Comparison of ENCODE assay signal across 10 cellular contexts in the genomic region with DNA sequence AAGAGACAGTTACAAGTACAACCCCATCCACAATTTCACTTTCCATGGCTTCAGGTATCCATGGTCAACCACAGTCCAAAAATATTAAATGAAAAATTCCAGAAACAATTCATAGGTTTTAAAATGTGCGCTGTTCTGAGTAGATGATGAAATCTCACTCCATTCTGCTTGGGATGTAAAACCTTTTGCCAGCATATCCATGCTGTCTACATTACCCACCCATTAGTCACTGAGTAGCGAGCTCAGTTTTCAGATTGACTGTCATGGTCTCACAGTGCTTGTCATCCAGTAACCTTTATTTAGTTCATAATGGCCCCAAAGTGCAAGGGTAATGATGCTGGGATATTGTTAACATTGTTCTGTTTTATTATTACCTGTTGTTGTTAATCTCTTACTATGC. TPM values are rescaled to one million over a fixed set of nuclear protein-coding genes. Genes with fewer than 3 reads are reported as not detected.
A peak's percentile ranks its signal among the peaks of the same experiment; 100 is the strongest.
DNase-seq lines count a peak whose midpoint lies in the region; ATAC-seq and TF ChIP-seq lines count a peak whose summit lies in the region.
"Had no signal": no experiment of that assay in that cellular context is flagged by ENCODE, and none has a peak within 500 bp of the region (broad histone marks: within the 10 kb centered on the region; RNA-seq: fewer than 3 reads in every experiment).

No MANE protein-coding gene starts in this region.

- H3K9me3 Mint-ChIP-seq in activated T-cell treated with anti-CD3 and anti-CD28 coated beads, Interleukin-2, amount 50 U/mL, for 24 hours, result no peaks in the 10 kb centered on the region
- no peaks in the 10 kb centered on the region for H3K9me3 Mint-ChIP-seq in stimulated activated effector memory CD8-positive, alpha-beta T cell treated with anti-CD3 and anti-CD28 coated beads, Interleukin-12 subunit alpha, Interleukin-12 subunit beta, amount 100 ng/mL, for 72 hours
- H3K9me3 Mint-ChIP-seq: activated CD4-positive, alpha-beta memory T cell treated with anti-CD3 and anti-CD28 coated beads for 36 hours had no signal

- peaks cover 81% of the 10 kb centered on the region for H3K36me3 Mint-ChIP-seq in activated T-cell treated with anti-CD3 and anti-CD28 coated beads, Interleukin-2, amount 50 U/mL, for 24 hours (ENCODE audit: low read depth)
- peaks cover 96% of the 10 kb centered on the region for H3K36me3 Mint-ChIP-seq in stimulated activated effector memory CD8-positive, alpha-beta T cell treated with anti-CD3 and anti-CD28 coated beads, Interleukin-12 subunit alpha, Interleukin-12 subunit beta, amount 100 ng/mL, for 72 hours

- H3K27ac ChIP-seq in SJSA1, result peak overlapping the region; percentile 30; the same call in 1 of the 2 replicates

- peaks cover 47% of the 10 kb centered on the region for H3K4me1 Mint-ChIP-seq in activated T-cell treated with anti-CD3 and anti-CD28 coated beads, Interleukin-2, amount 50 U/mL, for 24 hours (ENCODE audit: low read depth)
- H3K4me1 Mint-ChIP-seq in stimulated activated effector memory CD8-positive, alpha-beta T cell treated with anti-CD3 and anti-CD28 coated beads, Interleukin-12 subunit alpha, Interleukin-12 subunit beta, amount 100 ng/mL, for 72 hours, result peaks cover 47% of the 10 kb centered on the region

- peak overlapping the region; percentile 75 for H3K27ac Mint-ChIP-seq in activated T-cell treated with anti-CD3 and anti-CD28 coated beads, Interleukin-2, amount 50 U/mL, for 24 hours
- H3K27ac Mint-ChIP-seq in stimulated activated effector memory CD8-positive, alpha-beta T cell treated with anti-CD3 and anti-CD28 coated beads, Interleukin-12 subunit alpha, Interleukin-12 subunit beta, amount 100 ng/mL, for 72 hours, result no peak overlapping the region

- no peak overlapping the region for H3K4me3 Mint-ChIP-seq in activated T-cell treated with anti-CD3 and anti-CD28 coated beads, Interleukin-2, amount 50 U/mL, for 24 hours
- H3K4me3 Mint-ChIP-seq in stimulated activated effector memory CD8-positive, alpha-beta T cell treated with anti-CD3 and anti-CD28 coated beads, Interleukin-12 subunit alpha, Interleukin-12 subunit beta, amount 100 ng/mL, for 72 hours, result no peak overlapping the region
- H3K4me3 Mint-ChIP-seq: activated CD4-positive, alpha-beta memory T cell treated with anti-CD3 and anti-CD28 coated beads for 36 hours had no signal

- in situ Hi-C loops in HAP-1 (cut with MboI; ENCODE audit: low sequenced_read_pairs), result no loop called here

- H3K4me3 ChIP-seq in SJSA1 (no peak overlapping the region), fibroblast of villous mesenchyme (ENCODE audit: low read depth, low read length) (no peak overlapping the region), HAP-1 (no peak overlapping the region)

- peak; percentile 97 for ATAC-seq in stimulated activated effector memory CD8-positive, alpha-beta T cell treated with anti-CD3 and anti-CD28 coated beads, Interleukin-12 subunit alpha, Interleukin-12 subunit beta, amount 100 ng/mL, for 72 hours

- H3K27me3 ChIP-seq in SJSA1 (replicated peaks), result no peaks in the 10 kb centered on the region
- no peaks in the 10 kb centered on the region for H3K27me3 ChIP-seq in HAP-1 (ENCODE audit: low read depth)

- H3K4me1 ChIP-seq in SJSA1 (replicated peaks), result peaks cover 8% of the 10 kb centered on the region
- H3K4me1 ChIP-seq in HAP-1, result no peaks in the 10 kb centered on the region

- no peak for TF ChIP-seq CTCF in fibroblast of villous mesenchyme (IDR thresholded peaks at IDR 0.05; ENCODE audit: insufficient read depth, low read depth, low read length)

- H3K36me3 ChIP-seq in SJSA1 (peaks cover 49% of the 10 kb centered on the region), HAP-1 (replicated peaks) (peaks cover 49% of the 10 kb centered on the region)

- DNase-seq in activated T-cell treated with anti-CD3 and anti-CD28 coated beads, Interleukin-2, amount 50 U/mL, for 24 hours, result no peak
- no peak for DNase-seq in activated T-cell treated with anti-CD3 and anti-CD28 coated beads for 4 hours
- no peak for DNase-seq in SJSA1 (ENCODE audit: low read depth in 1 of 2, low spot score in 2 of 2)
- peak; percentile 72 for DNase-seq in fibroblast of villous mesenchyme (ENCODE audit: low read depth)
- no peak for DNase-seq in stimulated activated effector memory CD8-positive, alpha-beta T cell treated with anti-CD3 and anti-CD28 coated beads, Interleukin-12 subunit alpha, Interleukin-12 subunit beta, amount 100 ng/mL, for 72 hours (ENCODE audit: low spot score in 2 of 2)
- no peak for DNase-seq in pons (ENCODE audit: low spot score)
- no peak for DNase-seq in NCI-H1694 treated with DMSO at 0.1 percent for 48 hours (lab: John Stamatoyannopoulos, UW)
- no peak for DNase-seq in HAP-1 (ENCODE audit: low spot score in 2 of 2)
- DNase-seq: activated CD4-positive, alpha-beta memory T cell treated with anti-CD3 and anti-CD28 coated beads for 36 hours; AML-193 had no signal

- H3K27me3 Mint-ChIP-seq in activated T-cell treated with anti-CD3 and anti-CD28 coated beads, Interleukin-2, amount 50 U/mL, for 24 hours, result no peaks in the 10 kb centered on the region
- H3K27me3 Mint-ChIP-seq: activated CD4-positive, alpha-beta memory T cell treated with anti-CD3 and anti-CD28 coated beads for 36 hours had no signal

- H3K9me3 ChIP-seq in SJSA1 (replicated peaks) (no peaks in the 10 kb centered on the region), HAP-1 (no peaks in the 10 kb centered on the region)

RNA-seq across cellular contexts. Expression of a gene that starts 40.5 kb away (rescaled TPM):
- total RNA-seq in SJSA1 (2014; rRNA removed; shearing (Covaris generic)), result 121 and 138 TPM in 2 replicates
- 67.3 and 110 TPM in 2 replicates for total RNA-seq in fibroblast of villous mesenchyme
